17 cellular contexts compared by ENCODE assay signal in genomic region chr10:89940076-89940475, GRCh38.
DNase-seq lines count a peak whose midpoint lies in the region; ATAC-seq and TF ChIP-seq lines count a peak whose summit lies in the region.
"Had no signal": no experiment of that assay in that cellular context is flagged by ENCODE, and none has a peak within 500 bp of the region (broad histone marks: within the 10 kb centered on the region; RNA-seq: fewer than 3 reads in every experiment).

No MANE protein-coding gene starts in this region.

- DNase-seq in NCI-H446 treated with DMSO at 0.1 percent for 48 hours (lab: John Stamatoyannopoulos, UW), result peak; percentile 57
- DNase-seq in breast epithelium (ENCODE audit: low spot score in 2 of 2), result peak in 1 of 2 donors; percentile 58
- peak; percentile 10 for DNase-seq in foreskin melanocyte
- no peak for DNase-seq in NCI-H526 treated with DMSO at 0.1 percent for 48 hours (lab: John Stamatoyannopoulos, UW)
- DNase-seq in activated gamma-delta T cell (lab: John Stamatoyannopoulos, UW), result no peak
- DNase-seq in activated CD4-positive, alpha-beta T cell treated with anti-CD3 and anti-CD28 coated beads, Interleukin-2, amount 50 U/mL, for 4 hours, result no peak
- DNase-seq: C1 segment of cervical spinal cord; Calu3; CD4-positive, alpha-beta memory T cell; COR-L47; DMS53; DMS79 treated with DMSO at 0.1 percent for 48 hours; GF-D8; GM23248; H7; HCEC 1CT had no signal

- H3K36me3 ChIP-seq in breast epithelium, result no peaks in the 10 kb centered on the region

- TF ChIP-seq CTCF in breast epithelium (IDR thresholded peaks at IDR 0.05), result no peak

- no peak overlapping the region for H3K4me3 ChIP-seq in breast epithelium
- H3K4me3 ChIP-seq: GM23248 had no signal

- TF ChIP-seq POLR2A in breast epithelium (IDR thresholded peaks at IDR 0.05), result no peak

- ATAC-seq in GM19324 (IDR thresholded peaks at IDR 0.05; ENCODE audit: low FRiP score, unreplicated experiment), result no peak

- intact Hi-C loops in breast epithelium (cut with DNase I; ENCODE audit: low total_unique reads), result no loop called here

- H3K4me1 ChIP-seq in breast epithelium, result no peaks in the 10 kb centered on the region

- no peaks in the 10 kb centered on the region for H3K9me3 ChIP-seq in breast epithelium

- H3K27me3 ChIP-seq in breast epithelium, result no peaks in the 10 kb centered on the region

- peak overlapping the region; percentile 57 to 58 for H3K27ac ChIP-seq in breast epithelium
- H3K27ac ChIP-seq: GM23248 had no signal

Comparison
In these comparisons a context has a peak if more than half of its experiments do, and no peak if none do; other contexts are left out.
1. DNase-seq: peak in NCI-H446 treated with DMSO at 0.1 percent for 48 hours (single experiment) and foreskin melanocyte (single experiment); none in NCI-H526 treated with DMSO at 0.1 percent for 48 hours (single experiment), activated gamma-delta T cell (single experiment) and activated CD4-positive, alpha-beta T cell treated with anti-CD3 and anti-CD28 coated beads, Interleukin-2, amount 50 U/mL, for 4 hours (0 of 2).